In genomic region chr20:17706632-17707031, GRCh38 we compare ENCODE assay signal across 22 cellular contexts. TPM values are rescaled to one million over a fixed set of nuclear protein-coding genes. Genes with fewer than 3 reads are reported as not detected.
"Had no signal": no experiment of that assay in that cellular context is flagged by ENCODE, and none has a peak within 500 bp of the region (broad histone marks: within the 10 kb centered on the region; RNA-seq: fewer than 3 reads in every experiment).

No MANE protein-coding gene starts in this region.

- DNase-seq: IMR-90, Karpas-422, KG1, MG63, NCI-H1092, NCI-H1105 treated with DMSO at 0.1 percent for 48 hours, NCI-H1417 treated with DMSO at 0.1 percent for 48 hours, NCI-H146, NCI-H1694 treated with DMSO at 0.1 percent for 48 hours, NCI-H1930, NCI-H2081, NCI-H2107, NCI-H2227 treated with DMSO at 0.1 percent for 48 hours, NCI-H526 treated with DMSO at 0.1 percent for 48 hours, NCI-H774, Right ventricle myocardium superior, RPMI8226, SIG-M5 had no signal

- H3K27ac ChIP-seq: SJSA1, SK-N-MC had no signal

- H3K27me3 ChIP-seq: MG63, SJSA1 had no signal

- H3K36me3 ChIP-seq: MG63, SJSA1 had no signal

- H3K9me3 ChIP-seq: MG63, SJSA1 had no signal

- H3K4me3 ChIP-seq: MG63, SJSA1, SK-N-MC had no signal

RNA-seq across cellular contexts. Expression of gene BANF2, which starts 6.9 kb away (rescaled TPM):
- total RNA-seq: HT-29, IMR-90, NCI-H460, Right ventricle myocardium superior, SJSA1 had no signal
